ENCODE assay signal across 1 cellular context in the genomic region with DNA sequence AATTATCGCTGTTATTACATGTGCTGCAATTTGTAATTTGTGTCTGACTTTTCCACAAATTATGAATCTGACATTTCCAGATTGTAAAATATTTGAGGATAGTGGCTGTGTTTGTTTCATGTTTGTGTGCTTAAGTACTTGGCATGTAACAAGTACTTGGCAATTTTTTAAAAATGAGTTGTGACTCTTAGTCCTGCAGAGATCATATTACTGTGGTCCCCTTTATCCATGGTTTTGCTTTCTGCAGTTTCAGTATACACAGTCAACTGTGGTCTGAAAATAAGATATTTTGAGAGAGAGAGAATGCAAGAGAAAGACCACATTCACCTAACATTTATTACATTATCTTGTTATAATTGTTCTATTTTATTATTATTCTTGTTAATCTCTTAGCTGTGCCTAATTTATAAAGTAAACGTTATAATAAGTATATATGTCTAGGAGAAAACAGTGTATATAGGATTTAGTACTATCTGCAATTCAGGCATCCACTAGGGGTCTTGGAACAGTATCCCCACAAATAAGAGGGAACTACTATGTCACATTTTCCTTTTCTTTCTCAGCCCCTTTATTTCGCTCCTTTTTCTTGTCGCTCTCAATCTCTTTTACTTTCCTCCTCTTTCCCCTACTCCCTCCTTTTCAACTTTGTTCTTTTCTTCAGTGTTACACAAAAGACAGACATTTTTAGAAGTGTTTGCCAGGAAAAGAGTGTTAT.
TF ChIP-seq lines count a peak whose summit lies in the region.

No MANE protein-coding gene starts in this region.

TF ChIP-seq in GM23338, 12 proteins besides CTCF, POLR2A, EP300 and RAD21 (continued from another document):
- TF ChIP-seq, protein P1, sequence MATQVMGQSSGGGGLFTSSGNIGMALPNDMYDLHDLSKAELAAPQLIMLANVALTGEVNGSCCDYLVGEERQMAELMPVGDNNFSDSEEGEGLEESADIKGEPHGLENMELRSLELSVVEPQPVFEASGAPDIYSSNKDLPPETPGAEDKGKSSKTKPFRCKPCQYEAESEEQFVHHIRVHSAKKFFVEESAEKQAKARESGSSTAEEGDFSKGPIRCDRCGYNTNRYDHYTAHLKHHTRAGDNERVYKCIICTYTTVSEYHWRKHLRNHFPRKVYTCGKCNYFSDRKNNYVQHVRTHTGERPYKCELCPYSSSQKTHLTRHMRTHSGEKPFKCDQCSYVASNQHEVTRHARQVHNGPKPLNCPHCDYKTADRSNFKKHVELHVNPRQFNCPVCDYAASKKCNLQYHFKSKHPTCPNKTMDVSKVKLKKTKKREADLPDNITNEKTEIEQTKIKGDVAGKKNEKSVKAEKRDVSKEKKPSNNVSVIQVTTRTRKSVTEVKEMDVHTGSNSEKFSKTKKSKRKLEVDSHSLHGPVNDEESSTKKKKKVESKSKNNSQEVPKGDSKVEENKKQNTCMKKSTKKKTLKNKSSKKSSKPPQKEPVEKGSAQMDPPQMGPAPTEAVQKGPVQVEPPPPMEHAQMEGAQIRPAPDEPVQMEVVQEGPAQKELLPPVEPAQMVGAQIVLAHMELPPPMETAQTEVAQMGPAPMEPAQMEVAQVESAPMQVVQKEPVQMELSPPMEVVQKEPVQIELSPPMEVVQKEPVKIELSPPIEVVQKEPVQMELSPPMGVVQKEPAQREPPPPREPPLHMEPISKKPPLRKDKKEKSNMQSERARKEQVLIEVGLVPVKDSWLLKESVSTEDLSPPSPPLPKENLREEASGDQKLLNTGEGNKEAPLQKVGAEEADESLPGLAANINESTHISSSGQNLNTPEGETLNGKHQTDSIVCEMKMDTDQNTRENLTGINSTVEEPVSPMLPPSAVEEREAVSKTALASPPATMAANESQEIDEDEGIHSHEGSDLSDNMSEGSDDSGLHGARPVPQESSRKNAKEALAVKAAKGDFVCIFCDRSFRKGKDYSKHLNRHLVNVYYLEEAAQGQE (IDR thresholded peaks at IDR 0.05; ENCODE audit: unreplicated experiment) = no peak
- TF ChIP-seq STAT1 (IDR thresholded peaks at IDR 0.05; ENCODE audit: unreplicated experiment) = no peak
TF ChIP-seq in GM23338: peak in this region for 0.
